In genomic region chr11:79382301-79382700, GRCh38 we compare ENCODE assay signal across 31 cellular contexts. TPM values are rescaled to one million over a fixed set of nuclear protein-coding genes. Genes with fewer than 3 reads are reported as not detected.
DNase-seq lines count a peak whose midpoint lies in the region; TF ChIP-seq lines count a peak whose summit lies in the region.
"Had no signal": no experiment of that assay in that cellular context is flagged by ENCODE, and none has a peak within 500 bp of the region (broad histone marks: within the 10 kb centered on the region; RNA-seq: fewer than 3 reads in every experiment).

No MANE protein-coding gene starts in this region.

- peaks cover 2% of the 10 kb centered on the region for H3K36me3 Mint-ChIP-seq in mesothelial cell of epicardium
- H3K36me3 Mint-ChIP-seq in activated T-helper 1 cell treated with anti-CD3 and anti-CD28 coated beads, Interleukin-12 subunit alpha, Interleukin-12 subunit beta, Interleukin-2, Interleukin-4 antibody, amounts not matched to agents 30 ng/mL and 10 ng/mL and 1 ng/mL, durations not matched to agents 14 hours and 24 hours and 36 hours (ENCODE audit: low read depth) = no peaks in the 10 kb centered on the region
- H3K36me3 Mint-ChIP-seq: CD14-positive monocyte; CD4-positive, alpha-beta memory T cell; CD4-positive, CD25-positive, alpha-beta regulatory T cell; CD8-positive, alpha-beta memory T cell; CD8-positive, alpha-beta T cell had no signal

- no peak overlapping the region for H3K4ac ChIP-seq in trophoblast cell (ENCODE audit: low read depth, low read length)

- H3K9me3 ChIP-seq in trophoblast cell (ENCODE audit: insufficient read depth, low read depth, low read length) (no peaks in the 10 kb centered on the region), SJCRH30 (replicated peaks) (no peaks in the 10 kb centered on the region)
- H3K9me3 ChIP-seq: A549, BE2C, BLaER1, Caco-2 had no signal

- H3K27ac ChIP-seq in trophoblast cell (ENCODE audit: low read depth, low read length) = no peak overlapping the region
- no peak overlapping the region for H3K27ac ChIP-seq in SJCRH30
- H3K27ac ChIP-seq: 22Rv1; A549; BLaER1 treated with 17β-estradiol and CSF1 and Interleukin-3, amounts not matched to agents 10 nM and 100 nM; C4-2B had no signal

- no CpG with 5 or more reads among the region's 2 CpGs for WGBS in trophoblast cell (ENCODE audit: extremely low coverage, insufficient coverage, insufficient read length)

- H2BK12ac ChIP-seq in trophoblast cell (ENCODE audit: low read length) = no peak overlapping the region

- DNase-seq in mesothelial cell of epicardium (ENCODE audit: low spot score in 2 of 2, unreplicated experiment in 2 of 2) (no peak), trophoblast cell (peak; percentile 68 to 86), SJCRH30 (no peak)
- DNase-seq in activated T-helper 1 cell treated with anti-CD3 and anti-CD28 coated beads, Interleukin-12 subunit alpha, Interleukin-12 subunit beta, Interleukin-2, Interleukin-4 antibody, amounts not matched to agents 30 ng/mL and 10 ng/mL and 1 ng/mL, durations not matched to agents 14 hours and 24 hours and 36 hours (ENCODE audit: low spot score) = no peak
- DNase-seq: 8988T; ACHN; AML-193; BE2C; C1 segment of cervical spinal cord; Caco-2; Calu3; CD4-positive, alpha-beta memory T cell; CD4-positive, alpha-beta T cell; CD4-positive, CD25-positive, alpha-beta regulatory T cell; CD8-positive, alpha-beta memory T cell; CD8-positive, alpha-beta T cell; COR-L47; DMS 273 treated with DMSO at 0.1 percent for 48 hours; DMS153; DMS53; DMS79; DMS79 treated with DMSO at 0.1 percent for 48 hours; DND-41; EL had no signal

- H3K27me3 ChIP-seq in trophoblast cell (ENCODE audit: insufficient read depth, low read length) (no peaks in the 10 kb centered on the region), SJCRH30 (no peaks in the 10 kb centered on the region)
- H3K27me3 ChIP-seq: BE2C, BLaER1 had no signal

- no peaks in the 10 kb centered on the region for H3K4me1 ChIP-seq in trophoblast cell (ENCODE audit: control insufficient read depth in 1 of 2, insufficient read depth in 2 of 2, low read length in 2 of 2)
- H3K4me1 ChIP-seq in SJCRH30 = no peaks in the 10 kb centered on the region
- H3K4me1 ChIP-seq: A549, BE2C, Caco-2 had no signal

- no peak overlapping the region for H3K4me3 Mint-ChIP-seq in mesothelial cell of epicardium
- no peak overlapping the region for H3K4me3 Mint-ChIP-seq in activated T-helper 1 cell treated with anti-CD3 and anti-CD28 coated beads, Interleukin-12 subunit alpha, Interleukin-12 subunit beta, Interleukin-2, Interleukin-4 antibody, amounts not matched to agents 30 ng/mL and 10 ng/mL and 1 ng/mL, durations not matched to agents 14 hours and 24 hours and 36 hours
- H3K4me3 Mint-ChIP-seq: B cell; CD14-positive monocyte; CD4-positive, alpha-beta memory T cell; CD4-positive, alpha-beta T cell; CD8-positive, alpha-beta memory T cell; CD8-positive, alpha-beta T cell had no signal

- H3K36me3 ChIP-seq in trophoblast cell (ENCODE audit: control insufficient read depth in 1 of 2, insufficient read depth in 2 of 2, low read length in 2 of 2) (no peaks in the 10 kb centered on the region), SJCRH30 (no peaks in the 10 kb centered on the region)
- H3K36me3 ChIP-seq: BE2C; BLaER1; BLaER1 treated with 17β-estradiol and CSF1 and Interleukin-3, amounts not matched to agents 10 nM and 100 nM had no signal

- no peak overlapping the region for H3K23ac ChIP-seq in trophoblast cell (ENCODE audit: low read length)

- H3K18ac ChIP-seq in trophoblast cell (ENCODE audit: low read length) = no peak overlapping the region

- H4K8ac ChIP-seq in trophoblast cell (ENCODE audit: low read depth, low read length) = no peak overlapping the region

- no peak overlapping the region for H4K12ac ChIP-seq in trophoblast cell (ENCODE audit: low read depth, low read length)

- TF ChIP-seq CTCF in mesothelial cell of epicardium (IDR thresholded peaks at IDR 0.05; ENCODE audit: unreplicated experiment) = no peak

- H2BK120ac ChIP-seq in trophoblast cell (ENCODE audit: insufficient read depth, low read length, poor library complexity) = no peak overlapping the region

- no peak overlapping the region for H3K9ac ChIP-seq in trophoblast cell (ENCODE audit: low read length)
- H3K9ac ChIP-seq: BLaER1; BLaER1 treated with 17β-estradiol and CSF1 and Interleukin-3, amounts not matched to agents 10 nM and 100 nM had no signal

- H4K91ac ChIP-seq in trophoblast cell (ENCODE audit: low read depth, low read length) = no peak overlapping the region

- intact Hi-C loops in activated T-helper 1 cell treated with anti-CD3 and anti-CD28 coated beads, Interleukin-12 subunit alpha, Interleukin-12 subunit beta, Interleukin-2, Interleukin-4 antibody, amounts not matched to agents 30 ng/mL and 10 ng/mL and 1 ng/mL, durations not matched to agents 14 hours and 24 hours and 36 hours (cut with micrococcal nuclease) = no loop called here

- H3K4me1 Mint-ChIP-seq in mesothelial cell of epicardium = peaks cover 11% of the 10 kb centered on the region
- H3K4me1 Mint-ChIP-seq in activated T-helper 1 cell treated with anti-CD3 and anti-CD28 coated beads, Interleukin-12 subunit alpha, Interleukin-12 subunit beta, Interleukin-2, Interleukin-4 antibody, amounts not matched to agents 30 ng/mL and 10 ng/mL and 1 ng/mL, durations not matched to agents 14 hours and 24 hours and 36 hours (ENCODE audit: low read depth) = no peaks in the 10 kb centered on the region
- H3K4me1 Mint-ChIP-seq: CD4-positive, alpha-beta memory T cell; CD4-positive, CD25-positive, alpha-beta regulatory T cell; CD8-positive, alpha-beta memory T cell had no signal

- no peaks in the 10 kb centered on the region for H3K27me3 Mint-ChIP-seq in mesothelial cell of epicardium (ENCODE audit: low read depth)
- peaks cover 1% of the 10 kb centered on the region for H3K27me3 Mint-ChIP-seq in activated T-helper 1 cell treated with anti-CD3 and anti-CD28 coated beads, Interleukin-12 subunit alpha, Interleukin-12 subunit beta, Interleukin-2, Interleukin-4 antibody, amounts not matched to agents 30 ng/mL and 10 ng/mL and 1 ng/mL, durations not matched to agents 14 hours and 24 hours and 36 hours (ENCODE audit: insufficient read depth)
- H3K27me3 Mint-ChIP-seq: CD4-positive, alpha-beta T cell; CD4-positive, CD25-positive, alpha-beta regulatory T cell; CD8-positive, alpha-beta memory T cell had no signal

- H3K79me2 ChIP-seq in trophoblast cell (ENCODE audit: control insufficient read depth, insufficient read depth, low read length, poor library complexity) = no peaks in the 10 kb centered on the region

- H3K14ac ChIP-seq in trophoblast cell (ENCODE audit: low read length) = no peak overlapping the region

- H2AFZ ChIP-seq in trophoblast cell (ENCODE audit: insufficient read depth, low read length, poor library complexity) = no peak overlapping the region

- no peak overlapping the region for H3K4me2 ChIP-seq in trophoblast cell (ENCODE audit: low read length)
- H3K4me2 ChIP-seq: A549; BLaER1; BLaER1 treated with 17β-estradiol and CSF1 and Interleukin-3, amounts not matched to agents 10 nM and 100 nM had no signal

- no peak overlapping the region for H2AK5ac ChIP-seq in trophoblast cell (ENCODE audit: low read length)

- H3K4me3 ChIP-seq in trophoblast cell (ENCODE audit: low read depth, low read length) (no peak overlapping the region), SJCRH30 (no peak overlapping the region)
- H3K4me3 ChIP-seq: A549; BLaER1; BLaER1 treated with 17β-estradiol and CSF1 and Interleukin-3, amounts not matched to agents 10 nM and 100 nM had no signal

- H3K79me1 ChIP-seq in trophoblast cell (ENCODE audit: low read length) = no peaks in the 10 kb centered on the region

- H2BK5ac ChIP-seq in trophoblast cell (ENCODE audit: low read depth, low read length, poor library complexity) = no peak overlapping the region

- no peaks in the 10 kb centered on the region for H3K9me3 Mint-ChIP-seq in mesothelial cell of epicardium
- H3K9me3 Mint-ChIP-seq in activated T-helper 1 cell treated with anti-CD3 and anti-CD28 coated beads, Interleukin-12 subunit alpha, Interleukin-12 subunit beta, Interleukin-2, Interleukin-4 antibody, amounts not matched to agents 30 ng/mL and 10 ng/mL and 1 ng/mL, durations not matched to agents 14 hours and 24 hours and 36 hours = no peaks in the 10 kb centered on the region
- H3K9me3 Mint-ChIP-seq: CD4-positive, alpha-beta T cell; CD8-positive, alpha-beta T cell had no signal

- peak overlapping the region; percentile 49 for H3K27ac Mint-ChIP-seq in mesothelial cell of epicardium
- H3K27ac Mint-ChIP-seq in activated T-helper 1 cell treated with anti-CD3 and anti-CD28 coated beads, Interleukin-12 subunit alpha, Interleukin-12 subunit beta, Interleukin-2, Interleukin-4 antibody, amounts not matched to agents 30 ng/mL and 10 ng/mL and 1 ng/mL, durations not matched to agents 14 hours and 24 hours and 36 hours = no peak overlapping the region
- H3K27ac Mint-ChIP-seq: B cell; CD14-positive monocyte; CD4-positive, alpha-beta T cell; CD4-positive, CD25-positive, alpha-beta regulatory T cell; CD8-positive, alpha-beta memory T cell; CD8-positive, alpha-beta T cell had no signal

RNA-seq across cellular contexts. Expression of gene TENM4, which starts 58.5 kb away (rescaled TPM):
- 177 to 187 TPM (median 181 TPM) in 3 replicates for total RNA-seq in mesothelial cell of epicardium
- 37.5 and 42.0 TPM in 2 replicates for polyA plus RNA-seq in trophoblast cell (2013)
- total RNA-seq in SJCRH30 (2014; rRNA removed; shearing (Covaris generic)) = 0.53 and 0.58 TPM in 2 replicates
- total RNA-seq in activated T-helper 1 cell treated with anti-CD3 and anti-CD28 coated beads, Interleukin-12 subunit alpha, Interleukin-12 subunit beta, Interleukin-2, Interleukin-4 antibody, amounts not matched to agents 30 ng/mL and 10 ng/mL and 1 ng/mL, durations not matched to agents 14 hours and 24 hours and 36 hours = 0.03 TPM in 1 of 2 replicates, not detected in the other
- total RNA-seq: Calu3; CD4-positive, CD25-positive, alpha-beta regulatory T cell; CD8-positive, alpha-beta memory T cell; CD8-positive, alpha-beta T cell had no signal
- polyA plus RNA-seq: CD8-positive, alpha-beta memory T cell had no signal

Comparison
In these comparisons a context has a peak if more than half of its experiments do, and no peak if none do; other contexts are left out.
1. DNase-seq: peak in trophoblast cell (2 of 2); none in mesothelial cell of epicardium (0 of 2), SJCRH30 (0 of 2) and activated T-helper 1 cell treated with anti-CD3 and anti-CD28 coated beads, Interleukin-12 subunit alpha, Interleukin-12 subunit beta, Interleukin-2, Interleukin-4 antibody, amounts not matched to agents 30 ng/mL and 10 ng/mL and 1 ng/mL, durations not matched to agents 14 hours and 24 hours and 36 hours (single experiment).
2. RNA of gene TENM4, which starts 58.5 kb away (total RNA-seq): 177 to 187 TPM in mesothelial cell of epicardium; 0.53 to 0.58 TPM in SJCRH30 and 0.03 TPM in activated T-helper 1 cell treated with anti-CD3 and anti-CD28 coated beads, Interleukin-12 subunit alpha, Interleukin-12 subunit beta, Interleukin-2, Interleukin-4 antibody, amounts not matched to agents 30 ng/mL and 10 ng/mL and 1 ng/mL, durations not matched to agents 14 hours and 24 hours and 36 hours; every median in the first group is over 100 times any median in the second.